8 cellular contexts compared by ENCODE assay signal in the genomic region with DNA sequence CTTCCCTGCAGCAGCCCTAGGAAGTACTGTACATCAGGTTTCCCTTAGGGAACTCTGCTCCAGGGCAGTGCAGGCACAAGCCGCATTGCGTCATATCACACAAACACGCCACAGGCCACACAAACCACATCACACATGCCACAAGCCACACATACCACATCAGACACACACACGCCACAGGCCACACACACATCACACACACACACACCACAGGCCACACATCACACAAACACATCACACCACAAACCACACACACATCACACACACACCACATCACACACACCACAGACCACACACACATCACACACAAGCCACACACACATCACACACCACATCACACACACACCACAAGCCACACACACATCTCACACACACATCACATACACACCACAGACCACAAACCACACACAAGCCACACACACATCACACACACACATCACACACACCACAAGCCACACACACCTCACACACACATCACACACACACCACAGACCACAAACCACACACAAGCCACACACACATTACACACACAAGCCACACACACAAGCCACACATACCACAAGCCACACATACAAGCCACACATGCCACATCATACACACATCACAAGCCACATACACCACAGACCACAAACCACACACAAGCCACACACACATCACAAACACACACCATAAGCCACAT. TPM values are rescaled to one million over a fixed set of nuclear protein-coding genes. Genes with fewer than 3 reads are reported as not detected.
DNase-seq lines count a peak whose midpoint lies in the region; TF ChIP-seq lines count a peak whose summit lies in the region.

No MANE protein-coding gene starts in this region.

- H3K9ac ChIP-seq in mammary epithelial cell (ENCODE audit: insufficient read depth, low read length): no peak overlapping the region

- in situ Hi-C loops in mammary epithelial cell (cut with MboI; ENCODE audit: low sequenced_read_pairs in 2 of 2): no loop called here

- TF ChIP-seq POLR2A in sigmoid colon (IDR thresholded peaks at IDR 0.05): no peak

- POLR2A ChIA-PET in RWPE1 (lab: Yijun Ruan, JAX; ENCODE audit: low non-redundant PET): no interaction called here

- no peak for TF ChIP-seq CTCF in RWPE1 (conservative IDR thresholded peaks at IDR 0.05; ENCODE audit: low read depth)
- no peak for TF ChIP-seq CTCF in mammary epithelial cell (conservative IDR thresholded peaks at IDR 0.05 in 1 of 2, IDR thresholded peaks at IDR 0.05 in 1 of 2; ENCODE audit: extremely low read depth in 1 of 2, insufficient read depth in 1 of 2, low read depth in 1 of 2, low read length in 2 of 2)
- TF ChIP-seq CTCF in sigmoid colon (IDR thresholded peaks at IDR 0.05): no peak

- H3K4me3 Mint-ChIP-seq in T-helper 2 cell treated with Interferon-gamma antibody and Interleukin-4, amounts not matched to agents 5 μg/mL and 100 μg/mL, for 36 hours: no peak overlapping the region

- H3K4me1 Mint-ChIP-seq in T-helper 2 cell treated with Interferon-gamma antibody and Interleukin-4, amounts not matched to agents 5 μg/mL and 100 μg/mL, for 36 hours (ENCODE audit: low read depth): no peaks in the 10 kb centered on the region

- H3K27ac Mint-ChIP-seq in T-helper 2 cell treated with Interferon-gamma antibody and Interleukin-4, amounts not matched to agents 5 μg/mL and 100 μg/mL, for 36 hours: no peak overlapping the region

- H3K36me3 Mint-ChIP-seq in T-helper 2 cell treated with Interferon-gamma antibody and Interleukin-4, amounts not matched to agents 5 μg/mL and 100 μg/mL, for 36 hours (ENCODE audit: low read depth): no peaks in the 10 kb centered on the region

- no peak overlapping the region for H2AFZ ChIP-seq in mammary epithelial cell (ENCODE audit: low read depth, low read length)

- H3K4me3 ChIP-seq in mammary epithelial cell (replicated peaks in 1 of 3; ENCODE audit: insufficient read depth in 1 of 3, low read depth in 2 of 3, low read length in 3 of 3) (no peak overlapping the region), sigmoid colon (no peak overlapping the region)

- WGBS in mammary epithelial cell (ENCODE audit: low coverage, missing lambda C conversion rate): 63% methylated on average over 4 of the region's 4 CpGs
- WGBS in sigmoid colon, 2 donors: 46 to 83% methylated on average over 4 of the region's 4 CpGs

- BruUV-seq in mammary epithelial cell (replicated peaks; lab: Mats Ljungman, UMichigan): no TSS peak

- no peak for TF ChIP-seq EP300 in sigmoid colon (IDR thresholded peaks at IDR 0.05)

- no peaks in the 10 kb centered on the region for H4K20me1 ChIP-seq in mammary epithelial cell (ENCODE audit: insufficient read depth, low read length)

- 0 out of 2 replicates have a peak overlapping the region, but pooled peaks have one; percentile 14 for H3K27ac ChIP-seq in RWPE1
- H3K27ac ChIP-seq in mammary epithelial cell (ENCODE audit: insufficient read depth, low read depth, low read length): no peak overlapping the region
- no peak overlapping the region for H3K27ac ChIP-seq in sigmoid colon

- peaks cover 8% of the 10 kb centered on the region for H3K4me1 ChIP-seq in mammary epithelial cell (ENCODE audit: insufficient read depth, low read length)
- peaks cover 0 to 5% (median 0%) of the 10 kb centered on the region in 4 donors for H3K4me1 ChIP-seq in sigmoid colon

- no peak overlapping the region for H3K4me2 ChIP-seq in mammary epithelial cell (ENCODE audit: insufficient read depth, low read depth, low read length)

- H3K9me3 Mint-ChIP-seq in T-helper 2 cell treated with Interferon-gamma antibody and Interleukin-4, amounts not matched to agents 5 μg/mL and 100 μg/mL, for 36 hours: no peaks in the 10 kb centered on the region

- H3K9me3 ChIP-seq in mammary epithelial cell (replicated peaks; ENCODE audit: insufficient read depth, low read length) (no peaks in the 10 kb centered on the region), sigmoid colon (peaks cover 0 to 3% (median 0%) of the 10 kb centered on the region in 4 donors)

- intact Hi-C loops in mammary epithelial cell (cut with micrococcal nuclease): no loop called here
- intact Hi-C loops in sigmoid colon (cut with DNase I): no loop called here

- CTCF ChIA-PET in RWPE1 (lab: Yijun Ruan, JAX) (no interaction called here), mammary epithelial cell (lab: Charles Lee; ENCODE audit: low non-redundant PET) (no interaction called here)

- H3K27me3 ChIP-seq in mammary epithelial cell (ENCODE audit: insufficient read depth, low read length): no peaks in the 10 kb centered on the region
- H3K27me3 ChIP-seq in sigmoid colon: peaks cover 0 to 8% (median 0%) of the 10 kb centered on the region in 3 donors

- dilution Hi-C loops in mammary epithelial cell (cut with HindIII; ENCODE audit: low sequenced_read_pairs): no loop called here

- H3K79me2 ChIP-seq in mammary epithelial cell (ENCODE audit: insufficient read depth, low read length): no peaks in the 10 kb centered on the region

- H3K36me3 ChIP-seq in mammary epithelial cell (ENCODE audit: insufficient read depth, low read length) (no peaks in the 10 kb centered on the region), sigmoid colon (no peaks in the 10 kb centered on the region)

- DNase-seq in T-helper 2 cell (peak in 3 of 5 experiments; percentile 19 to 79 (median 58)), RWPE1 (ENCODE audit: low spot score) (no peak), mammary epithelial cell (peak; percentile 23), SK-N-DZ (ENCODE audit: low spot score) (no peak), sigmoid colon (no peak), NCI-H2227 (lab: John Stamatoyannopoulos, UW; ENCODE audit: unreplicated experiment) (no peak)
- DNase-seq in T-helper 2 cell treated with Interferon-gamma antibody and Interleukin-4, amounts not matched to agents 5 μg/mL and 100 μg/mL, for 36 hours (ENCODE audit: low spot score): no peak
- peak; percentile 15 for DNase-seq in stimulated activated CD8-positive, alpha-beta memory T cell treated with anti-CD3 and anti-CD28 coated beads, Interleukin-15, amount 100 ng/mL, for 1 hour (ENCODE audit: low read depth)

- peaks cover 5% of the 10 kb centered on the region for H3K27me3 Mint-ChIP-seq in T-helper 2 cell treated with Interferon-gamma antibody and Interleukin-4, amounts not matched to agents 5 μg/mL and 100 μg/mL, for 36 hours (ENCODE audit: low read depth)

RNA-seq across cellular contexts. Expression of a gene that starts 53.5 kb away (rescaled TPM):
- total RNA-seq in mammary epithelial cell (10 to 100 TPM; 23.6 to 24.3 TPM), sigmoid colon (1 to 10 TPM; 6.5 to 9.6 (median 8.9) TPM)
- polyA plus RNA-seq in mammary epithelial cell (24.3 TPM), sigmoid colon (1 to 10 TPM; 3.0 to 9.9 (median 3.7) TPM)
- 28.3 TPM for polyA minus RNA-seq in mammary epithelial cell
- 22.0 and 22.4 TPM in 2 replicates for polyA plus RNA-seq in SK-N-DZ (2014; cell fraction: cytosol; rRNA removed)
- polyA plus RNA-seq in SK-N-DZ (2014; cell fraction: nucleus; rRNA removed): 9.9 and 11.6 TPM in 2 replicates

RNA-seq across cellular contexts. Expression of a gene that starts 55.9 kb away (rescaled TPM):
- total RNA-seq in mammary epithelial cell (not detected), sigmoid colon (not detected)
- polyA plus RNA-seq in mammary epithelial cell (not detected), sigmoid colon (not detected)
- polyA minus RNA-seq in mammary epithelial cell: not detected
- polyA plus RNA-seq in SK-N-DZ (2014; cell fraction: cytosol; rRNA removed): not detected in 2 replicates
- not detected in 2 replicates for polyA plus RNA-seq in SK-N-DZ (2014; cell fraction: nucleus; rRNA removed)

Comparison
In these comparisons a context has a peak if more than half of its experiments do, and no peak if none do; other contexts are left out.
1. DNase-seq: peak in T-helper 2 cell (3 of 5), mammary epithelial cell (single experiment) and stimulated activated CD8-positive, alpha-beta memory T cell treated with anti-CD3 and anti-CD28 coated beads, Interleukin-15, amount 100 ng/mL, for 1 hour (single experiment); none in T-helper 2 cell treated with Interferon-gamma antibody and Interleukin-4, amounts not matched to agents 5 μg/mL and 100 μg/mL, for 36 hours (single experiment), RWPE1 (single experiment), SK-N-DZ (single experiment), sigmoid colon (single experiment) and NCI-H2227 (single experiment).